8 cellular contexts compared by ENCODE assay signal in the genomic region with DNA sequence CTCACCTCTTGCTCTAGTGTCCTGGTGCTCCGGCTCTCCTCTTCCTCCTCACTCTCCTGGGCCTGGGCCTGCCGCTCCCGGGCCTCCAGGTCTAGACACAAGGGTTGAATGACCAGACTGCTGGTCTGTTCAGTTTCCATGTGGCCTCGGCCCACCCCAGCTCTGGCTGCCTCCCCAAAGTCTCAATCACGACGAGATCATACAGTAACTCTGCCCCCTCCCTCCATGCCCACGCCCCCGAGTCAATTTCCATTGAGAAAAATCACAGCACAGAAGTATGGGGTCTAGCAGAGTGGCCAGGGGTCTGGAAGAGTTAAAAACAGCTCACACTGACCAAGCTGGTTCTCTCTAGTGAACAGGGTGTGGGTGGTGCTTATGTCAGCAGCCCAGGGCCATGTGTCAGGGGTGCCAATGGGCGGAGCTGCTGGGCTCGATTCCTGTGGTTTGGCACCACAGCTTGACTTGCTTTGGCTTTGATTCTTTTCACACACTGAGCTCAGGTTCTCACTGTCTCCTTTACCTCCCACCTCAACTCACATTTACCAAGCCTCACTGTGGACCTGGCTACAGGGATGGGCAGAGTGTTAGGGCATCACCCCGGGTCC. TPM values are rescaled to one million over a fixed set of nuclear protein-coding genes. Genes with fewer than 3 reads are reported as not detected.
DNase-seq lines count a peak whose midpoint lies in the region; ATAC-seq and TF ChIP-seq lines count a peak whose summit lies in the region.

No MANE protein-coding gene starts in this region.

- H3K4me3 ChIP-seq in osteoblast (ENCODE audit: insufficient read depth, low read length): no peak overlapping the region

- H3K4me2 ChIP-seq in osteoblast (ENCODE audit: insufficient read depth, low read length): peak overlapping the region; percentile 27

- TF ChIP-seq CTCF in Calu3 (IDR thresholded peaks at IDR 0.05; ENCODE audit: unreplicated experiment) (no peak), osteoblast (IDR thresholded peaks at IDR 0.05; ENCODE audit: extremely low read depth, low read depth, low read length) (no peak), WTC11 (IDR thresholded peaks at IDR 0.05) (no peak)

- CTCF ChIA-PET in Calu3 (lab: Charles Lee) (interaction anchor here (0.5 to 1.0 kb wide), 4 partner anchors 9 to 482 kb away, joined by 3 to 15 read pairs (median 4); no protein-coding TSS in a partner anchor), WTC11 (lab: Charles Lee) (interaction anchor here (0.6 to 1.5 kb wide), 2 partner anchors 11 to 81 kb away, joined by 3 to 4 read pairs; no protein-coding TSS in a partner anchor)

- no peaks in the 10 kb centered on the region for H3K9me3 Mint-ChIP-seq in Calu3 (ENCODE audit: low read depth, unreplicated experiment)
- no peaks in the 10 kb centered on the region for H3K9me3 Mint-ChIP-seq in central memory CD8-positive, alpha-beta T cell
- H3K9me3 Mint-ChIP-seq in WTC11: no peaks in the 10 kb centered on the region

- H3K4me1 ChIP-seq in osteoblast (ENCODE audit: insufficient read depth, low read length): peaks cover 11% of the 10 kb centered on the region

- H3K4me1 Mint-ChIP-seq in Calu3 (ENCODE audit: low read depth, unreplicated experiment) (peaks cover 9% of the 10 kb centered on the region), WTC11 (no peaks in the 10 kb centered on the region)
- peaks cover 18% of the 10 kb centered on the region for H3K4me1 Mint-ChIP-seq in central memory CD8-positive, alpha-beta T cell

- H3K9me3 ChIP-seq in osteoblast (ENCODE audit: low read depth, low read length): no peaks in the 10 kb centered on the region

- H2AFZ ChIP-seq in osteoblast (ENCODE audit: low read length): no peak overlapping the region

- peak overlapping the region; percentile 72 for H3K27ac ChIP-seq in osteoblast (ENCODE audit: low read depth, low read length)

- H4K20me1 ChIP-seq in osteoblast (ENCODE audit: insufficient read depth, low read length): peaks cover 4% of the 10 kb centered on the region

- no peaks in the 10 kb centered on the region for H3K27me3 ChIP-seq in osteoblast (ENCODE audit: insufficient read depth, low read length)

- peak; percentile 46 for DNase-seq in Calu3
- peak; percentile 28 for DNase-seq in NCI-H2196 treated with DMSO at 0.1 percent for 48 hours (lab: John Stamatoyannopoulos, UW; ENCODE audit: unreplicated experiment)
- peak; percentile 41 to 75 for DNase-seq in central memory CD8-positive, alpha-beta T cell (ENCODE audit: low spot score in 2 of 2)
- DNase-seq in osteoblast (ENCODE audit: insufficient read length, low spot score, missing footprints): peak; percentile 98
- DNase-seq in foreskin melanocyte: no peak
- DNase-seq in NCI-H774 (lab: John Stamatoyannopoulos, UW): no peak
- no peak for DNase-seq in WTC11 (ENCODE audit: low spot score)

- H3K27ac Mint-ChIP-seq in Calu3 (ENCODE audit: unreplicated experiment) (no peak overlapping the region), WTC11 (no peak overlapping the region)
- peak overlapping the region; percentile 9 for H3K27ac Mint-ChIP-seq in central memory CD8-positive, alpha-beta T cell (ENCODE audit: low read depth)

- intact Hi-C loops in Calu3 (cut with micrococcal nuclease; ENCODE audit: unreplicated experiment): no loop called here

- POLR2A ChIA-PET in WTC11 (lab: Charles Lee): no interaction called here

- H3K27me3 Mint-ChIP-seq in Calu3 (ENCODE audit: unreplicated experiment) (no peaks in the 10 kb centered on the region), WTC11 (ENCODE audit: low read depth) (no peaks in the 10 kb centered on the region)
- H3K27me3 Mint-ChIP-seq in central memory CD8-positive, alpha-beta T cell: no peaks in the 10 kb centered on the region

- peaks cover 56% of the 10 kb centered on the region for H3K36me3 ChIP-seq in osteoblast (ENCODE audit: insufficient read depth, low read length)

- no TSS peak for BruUV-seq in Calu3 (replicated peaks; lab: Mats Ljungman, UMichigan)

- ATAC-seq in central memory CD8-positive, alpha-beta T cell (replicated peaks; ENCODE audit: extremely low read depth, poor library complexity, severe bottlenecking): peak; percentile 100
- ATAC-seq in GM18519 (IDR thresholded peaks at IDR 0.05; ENCODE audit: low FRiP score, unreplicated experiment) (no peak), WTC11 (no peak)

- H3K36me3 Mint-ChIP-seq in Calu3 (ENCODE audit: insufficient read depth, unreplicated experiment) (peaks cover 31% of the 10 kb centered on the region), WTC11 (peaks cover 27% of the 10 kb centered on the region)
- peaks cover 26% of the 10 kb centered on the region for H3K36me3 Mint-ChIP-seq in central memory CD8-positive, alpha-beta T cell (ENCODE audit: insufficient read depth)

- H3K4me3 Mint-ChIP-seq in Calu3 (ENCODE audit: low read depth, unreplicated experiment) (no peak overlapping the region), WTC11 (no peak overlapping the region)
- peak overlapping the region; percentile 53 for H3K4me3 Mint-ChIP-seq in central memory CD8-positive, alpha-beta T cell

- H3K79me2 ChIP-seq in osteoblast (ENCODE audit: insufficient read depth, low read length): peaks cover 5% of the 10 kb centered on the region

TF ChIP-seq in WTC11, 78 proteins besides CTCF, POLR2A, EP300 and RAD21:
- TF ChIP-seq NR3C1 (CRISPR knock-in tag; conservative IDR thresholded peaks at IDR 0.05; ENCODE audit: low read depth) (no peak), STAT6 (CRISPR knock-in tag; conservative IDR thresholded peaks at IDR 0.05; ENCODE audit: low read depth) (no peak), SP1 (CRISPR knock-in tag; conservative IDR thresholded peaks at IDR 0.05) (no peak), ZNF317 (CRISPR knock-in tag; IDR thresholded peaks at IDR 0.05; ENCODE audit: borderline replicate concordance, low read depth) (no peak), ZNF396 (CRISPR knock-in tag; IDR thresholded peaks at IDR 0.05; ENCODE audit: borderline replicate concordance) (no peak)
- TF ChIP-seq, protein P1, sequence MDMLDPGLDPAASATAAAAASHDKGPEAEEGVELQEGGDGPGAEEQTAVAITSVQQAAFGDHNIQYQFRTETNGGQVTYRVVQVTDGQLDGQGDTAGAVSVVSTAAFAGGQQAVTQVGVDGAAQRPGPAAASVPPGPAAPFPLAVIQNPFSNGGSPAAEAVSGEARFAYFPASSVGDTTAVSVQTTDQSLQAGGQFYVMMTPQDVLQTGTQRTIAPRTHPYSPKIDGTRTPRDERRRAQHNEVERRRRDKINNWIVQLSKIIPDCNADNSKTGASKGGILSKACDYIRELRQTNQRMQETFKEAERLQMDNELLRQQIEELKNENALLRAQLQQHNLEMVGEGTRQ (CRISPR knock-in tag; IDR thresholded peaks at IDR 0.05): no peak
- TF ChIP-seq, protein P2, sequence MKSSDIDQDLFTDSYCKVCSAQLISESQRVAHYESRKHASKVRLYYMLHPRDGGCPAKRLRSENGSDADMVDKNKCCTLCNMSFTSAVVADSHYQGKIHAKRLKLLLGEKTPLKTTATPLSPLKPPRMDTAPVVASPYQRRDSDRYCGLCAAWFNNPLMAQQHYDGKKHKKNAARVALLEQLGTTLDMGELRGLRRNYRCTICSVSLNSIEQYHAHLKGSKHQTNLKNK (CRISPR knock-in tag; IDR thresholded peaks at IDR 0.05): no peak

RNA-seq across cellular contexts. Expression of gene C15orf62, which starts 6.9 kb away (rescaled TPM):
- total RNA-seq in Calu3 (2022) (0.56 and 0.64 TPM in 2 replicates), osteoblast (under 0.01 and 0.29 TPM in 2 replicates), WTC11 (2021) (0.46 to 0.92 TPM (median 0.72 TPM) in 3 replicates)

RNA-seq across cellular contexts. Expression of gene GCHFR, which starts 12.8 kb away (rescaled TPM):
- 5.6 and 11.6 TPM in 2 replicates for total RNA-seq in Calu3 (2022)
- total RNA-seq in osteoblast: 4.4 and 4.7 TPM in 2 replicates
- 42.3 to 63.8 TPM (median 62.9 TPM) in 3 replicates for total RNA-seq in WTC11 (2021)

RNA-seq across cellular contexts. Expression of gene RMDN3, which starts 21.6 kb away (rescaled TPM):
- 23.5 and 25.5 TPM in 2 replicates for total RNA-seq in Calu3 (2022)
- total RNA-seq in osteoblast: 18.6 and 19.9 TPM in 2 replicates
- 21.7 to 25.9 TPM (median 22.8 TPM) in 3 replicates for total RNA-seq in WTC11 (2021)

RNA-seq across cellular contexts. Expression of gene ZFYVE19, which starts 30.2 kb away (rescaled TPM):
- total RNA-seq in Calu3 (2022) (13.9 and 14.9 TPM in 2 replicates), osteoblast (17.4 and 18.0 TPM in 2 replicates), WTC11 (2021) (17.3 to 18.9 TPM (median 17.6 TPM) in 3 replicates)

RNA-seq across cellular contexts. Expression of gene DNAJC17, which starts 30.6 kb away (rescaled TPM):
- total RNA-seq in Calu3 (2022): 15.2 and 17.4 TPM in 2 replicates
- 14.8 and 15.6 TPM in 2 replicates for total RNA-seq in osteoblast
- total RNA-seq in WTC11 (2021): 49.8 to 53.0 TPM (median 50.2 TPM) in 3 replicates

Comparison
In these comparisons a context has a peak if more than half of its experiments do, and no peak if none do; other contexts are left out.
1. DNase-seq: peak in Calu3 (single experiment), NCI-H2196 treated with DMSO at 0.1 percent for 48 hours (single experiment), central memory CD8-positive, alpha-beta T cell (2 of 2) and osteoblast (single experiment); none in foreskin melanocyte (single experiment), NCI-H774 (single experiment) and WTC11 (single experiment).